In the genomic region with DNA sequence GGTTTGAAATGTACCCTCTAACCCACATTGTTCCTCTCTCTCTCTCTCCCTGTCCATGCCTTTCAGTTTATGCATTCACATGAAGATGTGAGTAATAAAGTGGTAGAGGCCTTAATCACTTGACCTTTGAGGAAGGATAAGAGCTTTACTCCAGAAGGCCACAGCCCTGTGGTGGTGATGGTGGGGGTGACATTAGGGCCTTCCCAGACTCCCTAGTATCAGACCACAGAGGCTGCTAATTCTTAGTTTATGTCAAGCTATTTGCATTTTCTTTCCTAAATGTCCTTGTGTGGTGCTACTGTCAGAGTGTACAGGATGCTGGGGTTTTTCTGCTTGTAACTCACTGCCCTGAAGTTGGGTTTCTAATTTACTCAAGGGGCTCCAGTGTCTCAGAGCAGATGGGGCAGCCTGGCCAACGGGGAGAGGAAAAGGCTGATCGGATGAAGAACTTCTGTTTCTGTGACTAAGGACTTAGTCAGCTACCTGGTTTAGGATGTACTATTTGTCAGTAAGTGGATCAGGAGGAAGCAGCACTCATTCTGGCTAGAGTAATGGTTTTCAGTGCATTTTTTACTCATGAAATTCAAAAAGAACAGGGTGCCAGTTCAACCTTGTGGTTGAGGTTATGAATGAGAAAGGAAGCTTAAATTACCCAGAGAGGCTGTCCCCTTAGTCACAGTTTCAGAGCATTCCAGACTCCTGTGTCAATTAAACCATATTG, we compare ENCODE assay signal across 7 cellular contexts.
DNase-seq lines count a peak whose midpoint lies in the region; ATAC-seq and TF ChIP-seq lines count a peak whose summit lies in the region.

No MANE protein-coding gene starts in this region.

- H3K9ac ChIP-seq in Karpas-422 (ENCODE audit: low read length), result no peak overlapping the region

- no peaks in the 10 kb centered on the region for H3K79me2 ChIP-seq in Karpas-422 (ENCODE audit: low read length)

- peaks cover 30% of the 10 kb centered on the region for H3K4me1 Mint-ChIP-seq in activated B cell treated with CpG ODN at 0.5 μM for 24 hours

- H4K20me1 ChIP-seq in Karpas-422 (ENCODE audit: insufficient read depth, low read depth, low read length), result no peaks in the 10 kb centered on the region

- peak overlapping the region; percentile 38 for H3K4me3 Mint-ChIP-seq in activated B cell treated with CpG ODN at 0.5 μM for 24 hours

- H2AFZ ChIP-seq in Karpas-422 (ENCODE audit: low read length), result no peak overlapping the region

- peak overlapping the region; percentile 62 for H3K27ac Mint-ChIP-seq in activated B cell treated with CpG ODN at 0.5 μM for 24 hours

- H3K4me3 ChIP-seq in foreskin fibroblast (ENCODE audit: low read depth in 1 of 2, low read length in 2 of 2) (no peak overlapping the region), aorta (ENCODE audit: low read length in 2 of 2) (no peak overlapping the region), Karpas-422 (ENCODE audit: low read length) (no peak overlapping the region)

- H3K9me2 ChIP-seq in Karpas-422 (replicated peaks; ENCODE audit: insufficient read depth, low read length), result 0 out of 2 replicates have a peak, but pooled peaks cover 1% of the 10 kb centered on the region

- WGBS in aorta, 2 donors, result 53 to 56% methylated on average over 2 of the region's 2 CpGs

- POLR2A ChIA-PET in activated B cell treated with CpG ODN at 0.5 μM for 24 hours (lab: Charles Lee), result interaction anchor here (1.0 to 1.5 kb wide), 3 partner anchors 50 to 60 kb away, joined by 3 to 6 read pairs (median 4); no protein-coding TSS in a partner anchor

- H3K36me3 ChIP-seq in aorta (ENCODE audit: control insufficient read depth in 1 of 2, insufficient read depth in 2 of 2, low read length in 1 of 2) (no peaks in the 10 kb centered on the region), Karpas-422 (ENCODE audit: insufficient read depth, low read length) (no peaks in the 10 kb centered on the region)

- H3K27me3 ChIP-seq in aorta (ENCODE audit: control insufficient read depth in 1 of 2, insufficient read depth in 2 of 2, low read length in 1 of 2) (no peaks in the 10 kb centered on the region), Karpas-422 (ENCODE audit: low read length) (no peaks in the 10 kb centered on the region)

- TF ChIP-seq CTCF in activated B cell treated with CpG ODN at 0.5 μM for 24 hours (IDR thresholded peaks at IDR 0.05) (no peak), foreskin fibroblast (IDR thresholded peaks at IDR 0.05; ENCODE audit: low read depth, low read length) (no peak)

- ATAC-seq in GM18870 (IDR thresholded peaks at IDR 0.05; ENCODE audit: unreplicated experiment) (peak; percentile 91), HG02973 (IDR thresholded peaks at IDR 0.05; ENCODE audit: unreplicated experiment) (peak; percentile 79), activated B cell treated with CpG ODN at 0.5 μM for 24 hours (ENCODE audit: low read depth) (peak; percentile 88), aorta (ENCODE audit: low FRiP score) (no peak)

- no peaks in the 10 kb centered on the region for H3K9me3 Mint-ChIP-seq in activated B cell treated with CpG ODN at 0.5 μM for 24 hours

- H3K9me3 ChIP-seq in aorta (ENCODE audit: control insufficient read depth, low read length) (no peaks in the 10 kb centered on the region), Karpas-422 (ENCODE audit: low read length) (no peaks in the 10 kb centered on the region)

- no peak overlapping the region for H3K4me2 ChIP-seq in Karpas-422 (ENCODE audit: low read depth, low read length, poor library complexity, severe bottlenecking)

- intact Hi-C loops in activated B cell treated with CpG ODN at 0.5 μM for 24 hours (cut with micrococcal nuclease), result loop anchor here (1.0 to 10.0 kb wide), 2 partner anchors 43 to 85 kb away; no protein-coding TSS in a partner anchor
- intact Hi-C loops in aorta (cut with DNase I), result loop anchor here in 1 of 2 donors (10.0 kb wide), 1 partner anchor 55 kb away; no protein-coding TSS in a partner anchor

- CTCF ChIA-PET in activated B cell treated with CpG ODN at 0.5 μM for 24 hours (lab: Charles Lee), result no interaction called here

- DNase-seq in activated B cell treated with CpG ODN at 0.5 μM for 24 hours, result no peak
- peak; percentile 92 to 93 for DNase-seq in foreskin fibroblast
- DNase-seq in aorta, result no peak
- no peak for DNase-seq in HT-29 (ENCODE audit: low spot score)
- no peak for DNase-seq in Karpas-422

- H3K27me3 Mint-ChIP-seq in activated B cell treated with CpG ODN at 0.5 μM for 24 hours, result no peaks in the 10 kb centered on the region

- H3K27ac ChIP-seq in aorta (ENCODE audit: low read depth in 1 of 2, low read length in 2 of 2) (peak overlapping the region in 1 of 2 donors; percentile 54), Karpas-422 (ENCODE audit: low read length) (no peak overlapping the region)

- H3K36me3 Mint-ChIP-seq in activated B cell treated with CpG ODN at 0.5 μM for 24 hours (ENCODE audit: low read depth), result no peaks in the 10 kb centered on the region

- H3K4me1 ChIP-seq in aorta (ENCODE audit: control insufficient read depth in 1 of 2, insufficient read depth in 2 of 2, low read length in 2 of 2) (no peaks in the 10 kb centered on the region), Karpas-422 (ENCODE audit: low read length) (no peaks in the 10 kb centered on the region)

Comparison
In these comparisons a context has a peak if more than half of its experiments do, and no peak if none do; other contexts are left out.
1. DNase-seq: peak in foreskin fibroblast (2 of 2); none in activated B cell treated with CpG ODN at 0.5 μM for 24 hours (single experiment), aorta (0 of 2), HT-29 (single experiment) and Karpas-422 (single experiment).